In the genomic region with DNA sequence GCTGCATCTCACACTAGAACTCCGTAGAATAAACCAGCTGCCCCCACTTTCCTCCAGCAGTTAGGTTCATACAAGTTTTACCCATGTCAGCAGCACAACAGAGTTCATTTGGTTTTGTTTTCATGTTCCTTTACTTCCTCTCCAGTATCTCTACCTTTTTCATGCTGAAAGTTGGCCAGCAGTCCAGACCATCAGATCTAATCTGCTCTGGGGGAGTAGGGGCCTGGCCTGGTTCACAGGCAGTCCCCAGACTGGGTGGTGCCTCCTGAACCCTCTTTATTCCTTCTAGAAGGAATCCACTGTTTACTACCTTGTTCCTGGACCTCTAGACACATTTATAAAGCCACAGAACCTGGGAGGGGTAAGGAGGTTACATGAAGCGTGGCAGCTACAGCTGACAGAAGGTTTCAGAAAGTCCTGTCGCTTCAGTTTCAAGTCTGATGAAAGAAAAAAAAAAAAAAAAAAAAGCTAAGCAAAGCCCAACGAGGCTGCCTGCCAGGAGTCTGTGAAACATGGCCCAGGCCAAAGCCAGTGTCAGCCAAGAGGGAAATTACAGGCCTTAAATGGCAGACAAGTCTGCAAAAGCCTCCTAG, we compare ENCODE assay signal across 8 cellular contexts.
DNase-seq lines count a peak whose midpoint lies in the region; ATAC-seq, FAIRE-seq and TF ChIP-seq lines count a peak whose summit lies in the region.

No MANE protein-coding gene starts in this region.

- no peak for TF ChIP-seq CTCF in right atrium auricular region (IDR thresholded peaks at IDR 0.05)

- H3K36me3 ChIP-seq in right atrium auricular region (no peaks in the 10 kb centered on the region), small intestine (ENCODE audit: control insufficient read depth in 2 of 2, insufficient read depth in 2 of 2, low read length in 2 of 2) (no peaks in the 10 kb centered on the region)

- H3K27me3 ChIP-seq in right atrium auricular region, result no peaks in the 10 kb centered on the region
- H3K27me3 ChIP-seq in small intestine (ENCODE audit: control insufficient read depth in 2 of 2, insufficient read depth in 2 of 2, low read length in 2 of 2), result no peaks in the 10 kb centered on the region

- peaks cover 0 to 21% of the 10 kb centered on the region in 2 donors for H3K4me1 ChIP-seq in right atrium auricular region
- peaks cover 10 to 24% of the 10 kb centered on the region in 2 donors for H3K4me1 ChIP-seq in small intestine (ENCODE audit: control insufficient read depth in 2 of 2, insufficient read depth in 1 of 2, low read depth in 1 of 2, low read length in 1 of 2)

- no peaks in the 10 kb centered on the region for H3K27me3 Mint-ChIP-seq in activated naive CD8-positive, alpha-beta T cell treated with anti-CD3 and anti-CD28 coated beads for 36 hours

- H3K9me3 ChIP-seq in right atrium auricular region, result no peaks in the 10 kb centered on the region
- H3K9me3 ChIP-seq in small intestine (ENCODE audit: control insufficient read depth, low read depth), result no peaks in the 10 kb centered on the region

- ATAC-seq in GM21367 (IDR thresholded peaks at IDR 0.05; ENCODE audit: unreplicated experiment) (peak; percentile 82), HG03575 (IDR thresholded peaks at IDR 0.05; ENCODE audit: extremely low read depth, insufficient number of reproducible peaks, low FRiP score, unreplicated experiment) (peak; percentile 80)

- whole genome bisulfite sequencing in small intestine, 3 donors, result 3 to 6% (median 5%) methylated on average over 4 of the region's 4 CpGs

- peak overlapping the region; percentile 79 to 82 for H3K27ac ChIP-seq in right atrium auricular region
- peak overlapping the region; percentile 86 to 88 for H3K27ac ChIP-seq in small intestine (ENCODE audit: low read depth in 1 of 2, low read length in 1 of 2)

- H3K36me3 Mint-ChIP-seq in activated naive CD8-positive, alpha-beta T cell treated with anti-CD3 and anti-CD28 coated beads for 36 hours, result no peaks in the 10 kb centered on the region

- DNase-seq in GM03348 (ENCODE audit: low spot score) (peak; percentile 66), right atrium auricular region (ENCODE audit: low spot score) (peak; percentile 84), small intestine (peak; percentile 56), NCI-H187 treated with DMSO at 0.1 percent for 48 hours (lab: John Stamatoyannopoulos, UW) (no peak), HuH-7 (ENCODE audit: low spot score) (no peak)
- peak; percentile 21 for DNase-seq in activated naive CD8-positive, alpha-beta T cell treated with anti-CD3 and anti-CD28 coated beads for 36 hours

- no peak overlapping the region for H3K4me3 ChIP-seq in right atrium auricular region
- no peak overlapping the region for H3K4me3 ChIP-seq in small intestine (ENCODE audit: low read depth in 1 of 2, low read length in 2 of 2)

- no peak for FAIRE-seq in small intestine (lab: Jason Lieb, UNC)

- H3K4me1 Mint-ChIP-seq in activated naive CD8-positive, alpha-beta T cell treated with anti-CD3 and anti-CD28 coated beads for 36 hours, result peaks cover 28% of the 10 kb centered on the region

- H3K9me3 Mint-ChIP-seq in activated naive CD8-positive, alpha-beta T cell treated with anti-CD3 and anti-CD28 coated beads for 36 hours, result no peaks in the 10 kb centered on the region

- H3K4me3 Mint-ChIP-seq in activated naive CD8-positive, alpha-beta T cell treated with anti-CD3 and anti-CD28 coated beads for 36 hours, result no peak overlapping the region

- peak overlapping the region; percentile 93 for H3K27ac Mint-ChIP-seq in activated naive CD8-positive, alpha-beta T cell treated with anti-CD3 and anti-CD28 coated beads for 36 hours

Comparison
In these comparisons a context has a peak if more than half of its experiments do, and no peak if none do; other contexts are left out.
1. DNase-seq: peak in GM03348 (single experiment), activated naive CD8-positive, alpha-beta T cell treated with anti-CD3 and anti-CD28 coated beads for 36 hours (single experiment), right atrium auricular region (single experiment) and small intestine (single experiment); none in NCI-H187 treated with DMSO at 0.1 percent for 48 hours (single experiment) and HuH-7 (single experiment).